In genomic region chr15:95346856-95347255, GRCh38 we compare ENCODE assay signal across 30 cellular contexts.
"Had no signal": no experiment of that assay in that cellular context is flagged by ENCODE, and none has a peak within 500 bp of the region (broad histone marks: within the 10 kb centered on the region; RNA-seq: fewer than 3 reads in every experiment).

No MANE protein-coding gene starts in this region.

- H3K27ac Mint-ChIP-seq: dendritic cell treated with granulocyte-macrophage colony-stimulating factor and Interleukin-4, amounts not matched to agents 40 ng/mL and 50 ng/mL, for 4 days; effector memory CD8-positive, alpha-beta T cell; endodermal cell; immature natural killer cell; mesothelial cell of epicardium; naive B cell had no signal

- H3K9me3 Mint-ChIP-seq: dendritic cell treated with granulocyte-macrophage colony-stimulating factor and Interleukin-4, amounts not matched to agents 40 ng/mL and 50 ng/mL, for 4 days; effector memory CD8-positive, alpha-beta T cell; endodermal cell; immature natural killer cell; mesothelial cell of epicardium had no signal

- ATAC-seq: effector memory CD8-positive, alpha-beta T cell; esophagus mucosa; gastrocnemius medialis; heart right ventricle; left lung; left ventricle myocardium superior; lower lobe of right lung; mucosa of descending colon had no signal

- H3K27ac ChIP-seq: colonic mucosa, epithelial cell of prostate, esophagus squamous epithelium, gastrocnemius medialis, heart right ventricle, hepatocyte, left lung, lower lobe of right lung had no signal

- FAIRE-seq: endometrium, kidney had no signal

- H3K4me2 ChIP-seq: hepatocyte had no signal

- H3K4me1 ChIP-seq: colonic mucosa, esophagus squamous epithelium, gastrocnemius medialis, heart right ventricle, left lung, lower lobe of right lung had no signal

- DNase-seq: colonic mucosa; cortex of kidney; effector CD8-positive, alpha-beta T cell; effector memory CD8-positive, alpha-beta T cell; endodermal cell; erythroblast; esophagus squamous epithelium; foreskin fibroblast; foreskin melanocyte; gastrocnemius medialis; glutamatergic neuron; head of caudate nucleus; heart right ventricle; hypothalamus; immature natural killer cell; islet precursor cell; kidney; kidney glomerular epithelial cell; left lung; left ventricle myocardium superior; lower lobe of right lung; mesenchymal stem cell; mucosa of descending colon; naive B cell had no signal

- H3K36me3 ChIP-seq: colonic mucosa, esophagus squamous epithelium, gastrocnemius medialis, heart right ventricle, left lung, lower lobe of right lung had no signal

- H3K9me3 ChIP-seq: colonic mucosa, esophagus squamous epithelium, gastrocnemius medialis, heart right ventricle, left lung, lower lobe of right lung had no signal

- H3K27me3 ChIP-seq: colonic mucosa, esophagus squamous epithelium, gastrocnemius medialis, heart right ventricle, hepatocyte, left lung had no signal

- H3K4me3 Mint-ChIP-seq: dendritic cell treated with granulocyte-macrophage colony-stimulating factor and Interleukin-4, amounts not matched to agents 40 ng/mL and 50 ng/mL, for 4 days; effector memory CD8-positive, alpha-beta T cell; endodermal cell; immature natural killer cell; mesothelial cell of epicardium; naive B cell had no signal

- H2AFZ ChIP-seq: hepatocyte had no signal

- H3K27me3 Mint-ChIP-seq: dendritic cell treated with granulocyte-macrophage colony-stimulating factor and Interleukin-4, amounts not matched to agents 40 ng/mL and 50 ng/mL, for 4 days; naive B cell had no signal

- H3K36me3 Mint-ChIP-seq: mesothelial cell of epicardium, naive B cell had no signal

- H3K79me2 ChIP-seq: hepatocyte had no signal

- H3K4me3 ChIP-seq: colonic mucosa, esophagus squamous epithelium, gastrocnemius medialis, heart right ventricle, hepatocyte, left lung, lower lobe of right lung, mucosa of descending colon had no signal

- H3K4me1 Mint-ChIP-seq: immature natural killer cell, mesothelial cell of epicardium, naive B cell had no signal
